Comparison of ENCODE assay signal across 18 cellular contexts in genomic region chr5:172245046-172245445, GRCh38. TPM values are rescaled to one million over a fixed set of nuclear protein-coding genes. Genes with fewer than 3 reads are reported as not detected.
DNase-seq lines count a peak whose midpoint lies in the region; ATAC-seq and TF ChIP-seq lines count a peak whose summit lies in the region.
"Had no signal": no experiment of that assay in that cellular context is flagged by ENCODE, and none has a peak within 500 bp of the region (broad histone marks: within the 10 kb centered on the region; RNA-seq: fewer than 3 reads in every experiment).

No MANE protein-coding gene starts in this region.

- no peaks in the 10 kb centered on the region for H3K27me3 Mint-ChIP-seq in naive thymus-derived CD8-positive, alpha-beta T cell

- peaks cover 0 to 9% (median 6%) of the 10 kb centered on the region in 4 donors for H3K4me1 Mint-ChIP-seq in naive thymus-derived CD8-positive, alpha-beta T cell

- H3K27ac ChIP-seq in GM23248 (0 out of 2 replicates have a peak overlapping the region, but pooled peaks have one; percentile 50), osteoblast (ENCODE audit: low read depth, low read length) (no peak overlapping the region), neuronal stem cell (replicated peaks; ENCODE audit: low read length) (no peak overlapping the region)
- H3K27ac ChIP-seq: BLaER1 treated with 17β-estradiol and CSF1 and Interleukin-3, amounts not matched to agents 10 nM and 100 nM; RWPE1 had no signal

- no peak overlapping the region for H3K4me3 ChIP-seq in GM23248
- H3K4me3 ChIP-seq in osteoblast (ENCODE audit: insufficient read depth, low read length) = no peak overlapping the region
- H3K4me3 ChIP-seq in neuronal stem cell (ENCODE audit: low read length in 2 of 2) = no peak overlapping the region
- H3K4me3 ChIP-seq: BLaER1 treated with 17β-estradiol and CSF1 and Interleukin-3, amounts not matched to agents 10 nM and 100 nM had no signal

- H3K4me1 ChIP-seq in GM23248 (ENCODE audit: insufficient read depth) (peaks cover 10% of the 10 kb centered on the region), osteoblast (ENCODE audit: insufficient read depth, low read length) (peaks cover 5% of the 10 kb centered on the region), neuronal stem cell (ENCODE audit: control insufficient read depth in 2 of 2, insufficient read depth in 1 of 2, low read depth in 1 of 2, low read length in 2 of 2) (no peaks in the 10 kb centered on the region)

- no peak overlapping the region for H4K8ac ChIP-seq in neuronal stem cell (ENCODE audit: low read depth, low read length)

- peaks cover 100% of the 10 kb centered on the region for H3K79me2 ChIP-seq in GM23248 (ENCODE audit: insufficient read depth)
- peaks cover 69% of the 10 kb centered on the region for H3K79me2 ChIP-seq in osteoblast (ENCODE audit: insufficient read depth, low read length)

- H3K27ac Mint-ChIP-seq in naive thymus-derived CD8-positive, alpha-beta T cell = no peak overlapping the region
- H3K27ac Mint-ChIP-seq: CD8-positive, alpha-beta T cell had no signal

- H2BK5ac ChIP-seq in neuronal stem cell (ENCODE audit: low read length) = no peak overlapping the region

- H4K91ac ChIP-seq in neuronal stem cell (ENCODE audit: low read depth, low read length, poor library complexity) = no peak overlapping the region

- H3K36me3 ChIP-seq in GM23248 (ENCODE audit: low read depth) = no peaks in the 10 kb centered on the region
- no peaks in the 10 kb centered on the region for H3K36me3 ChIP-seq in osteoblast (ENCODE audit: insufficient read depth, low read length)
- H3K36me3 ChIP-seq in neuronal stem cell (replicated peaks in 1 of 2; ENCODE audit: control insufficient read depth in 2 of 2, insufficient read depth in 2 of 2, low read length in 2 of 2) = peaks cover 3 to 58% of the 10 kb centered on the region in 2 donors

- H3K9me3 Mint-ChIP-seq in naive thymus-derived CD8-positive, alpha-beta T cell = peaks cover 0 to 11% (median 8%) of the 10 kb centered on the region in 9 donors

- no peaks in the 10 kb centered on the region for H3K27me3 ChIP-seq in GM23248 (replicated peaks; ENCODE audit: insufficient read depth)
- no peaks in the 10 kb centered on the region for H3K27me3 ChIP-seq in osteoblast (ENCODE audit: insufficient read depth, low read length)
- H3K27me3 ChIP-seq in neuronal stem cell (ENCODE audit: control insufficient read depth in 3 of 3, insufficient read depth in 3 of 3, low read depth in 1 of 3, low read length in 3 of 3) = no peaks in the 10 kb centered on the region
- H3K27me3 ChIP-seq: BLaER1 treated with 17β-estradiol and CSF1 and Interleukin-3, amounts not matched to agents 10 nM and 100 nM had no signal

- no peak overlapping the region for H2BK12ac ChIP-seq in neuronal stem cell (ENCODE audit: low read length)

- H3K4me2 ChIP-seq in GM23248 (ENCODE audit: unreplicated experiment) = no peak overlapping the region
- H3K4me2 ChIP-seq in osteoblast (ENCODE audit: insufficient read depth, low read length) = no peak overlapping the region
- H3K4me2 ChIP-seq in neuronal stem cell (ENCODE audit: insufficient read depth, low read length, poor library complexity, severe bottlenecking) = no peak overlapping the region
- H3K4me2 ChIP-seq: BLaER1 treated with 17β-estradiol and CSF1 and Interleukin-3, amounts not matched to agents 10 nM and 100 nM had no signal

- H3F3A ChIP-seq in GM23248 (ENCODE audit: insufficient read depth) = peaks cover 13% of the 10 kb centered on the region; the same call in 1 of the 2 replicates

- no peak for TF ChIP-seq CTCF in osteoblast (IDR thresholded peaks at IDR 0.05; ENCODE audit: extremely low read depth, low read depth, low read length)

- no peaks in the 10 kb centered on the region for H3K9me2 ChIP-seq in GM23248 (ENCODE audit: insufficient read depth)

- H2BK15ac ChIP-seq in neuronal stem cell (ENCODE audit: low read length) = no peak overlapping the region

- H3K4ac ChIP-seq in neuronal stem cell (ENCODE audit: low read length) = no peak overlapping the region

- no peak overlapping the region for H2BK120ac ChIP-seq in neuronal stem cell (ENCODE audit: low read depth, low read length)

- no peak overlapping the region for H3K14ac ChIP-seq in neuronal stem cell (ENCODE audit: low read length)

- H3K18ac ChIP-seq in neuronal stem cell (ENCODE audit: low read length) = no peak overlapping the region

- H3K4me3 Mint-ChIP-seq in naive thymus-derived CD8-positive, alpha-beta T cell = no peak overlapping the region
- H3K4me3 Mint-ChIP-seq: CD8-positive, alpha-beta T cell had no signal

- POLR2A ChIA-PET in naive thymus-derived CD8-positive, alpha-beta T cell (lab: Charles Lee) = interaction anchor here (0.5 kb wide), 1 partner anchor 84 kb away, joined by 3 read pairs; no protein-coding TSS in a partner anchor

- WGBS in GM23248 (ENCODE audit: low coverage in 1 of 2, low lambda C conversion rate in 2 of 2, missing lambda C conversion rate in 2 of 2), 2 experiments = 57 to 59% methylated on average over 2 of the region's 2 CpGs
- WGBS in neuronal stem cell (ENCODE audit: extremely low coverage in 2 of 2, insufficient read length in 2 of 2, insufficient replicate concordance in 1 of 2), 2 donors = no CpG with 5 or more reads among the region's 2 CpGs

- H3K9me3 ChIP-seq in GM23248 (ENCODE audit: low read depth) = no peaks in the 10 kb centered on the region
- H3K9me3 ChIP-seq in osteoblast (ENCODE audit: low read depth, low read length) = no peaks in the 10 kb centered on the region
- peaks cover 2 to 18% of the 10 kb centered on the region in 2 donors for H3K9me3 ChIP-seq in neuronal stem cell (replicated peaks in 1 of 2; ENCODE audit: control insufficient read depth in 2 of 2, insufficient read depth in 1 of 2, low read depth in 1 of 2, low read length in 2 of 2)

- H2AFZ ChIP-seq in GM23248 = no peak overlapping the region
- no peak overlapping the region for H2AFZ ChIP-seq in osteoblast (ENCODE audit: low read length)
- no peak overlapping the region for H2AFZ ChIP-seq in neuronal stem cell (ENCODE audit: low read length)

- H4K20me1 ChIP-seq in GM23248 (ENCODE audit: insufficient read depth) (peaks cover 15% of the 10 kb centered on the region), osteoblast (ENCODE audit: insufficient read depth, low read length) (peaks cover 23% of the 10 kb centered on the region)

- H3K36me3 Mint-ChIP-seq in naive thymus-derived CD8-positive, alpha-beta T cell = peaks cover 11 to 22% (median 15%) of the 10 kb centered on the region in 3 donors

- H2AK5ac ChIP-seq in neuronal stem cell (ENCODE audit: low read depth, low read length) = no peak overlapping the region

- in situ Hi-C loops in GM23248 (cut with MboI) = no loop called here

- DNase-seq in GM23248 = no peak
- DNase-seq in NCI-H524 (lab: John Stamatoyannopoulos, UW) = peak; percentile 36 to 77
- DNase-seq in cerebellar nuclear complex (lab: John Stamatoyannopoulos, UW) = peak; percentile 9 to 61
- peak; percentile 32 for DNase-seq in osteoblast (ENCODE audit: insufficient read length, low spot score, missing footprints)
- no peak for DNase-seq in neuronal stem cell (ENCODE audit: low spot score)
- no peak for DNase-seq in naive thymus-derived CD8-positive, alpha-beta T cell
- DNase-seq: Calu3; CD8-positive, alpha-beta T cell; GOT3; NCI-H1105 treated with DMSO at 0.1 percent for 48 hours; NCI-H187; NCI-H510A; PC-3 had no signal

- H3K9ac ChIP-seq in GM23248 (0 out of 2 replicates have a peak overlapping the region, but pooled peaks have one; percentile 14), neuronal stem cell (ENCODE audit: low read depth, low read length, poor library complexity) (no peak overlapping the region)
- H3K9ac ChIP-seq: BLaER1 treated with 17β-estradiol and CSF1 and Interleukin-3, amounts not matched to agents 10 nM and 100 nM had no signal

- H3K23ac ChIP-seq in neuronal stem cell (ENCODE audit: low read depth, low read length, poor library complexity) = no peak overlapping the region

- ATAC-seq in HG03097 (IDR thresholded peaks at IDR 0.05; ENCODE audit: low FRiP score, unreplicated experiment) = no peak
- no peak for ATAC-seq in naive thymus-derived CD8-positive, alpha-beta T cell
- ATAC-seq: CD8-positive, alpha-beta T cell; HCT116; PC-3 had no signal

- no peaks in the 10 kb centered on the region for H3K79me1 ChIP-seq in neuronal stem cell (ENCODE audit: low read depth, low read length)

RNA-seq across cellular contexts. Expression of gene UBTD2, which starts 38.5 kb away (rescaled TPM):
- 36.4 and 41.4 TPM in 2 replicates for total RNA-seq in GM23248 (2014; rRNA removed; shearing (Covaris generic))
- polyA plus RNA-seq in GM23248 (2016; fragmentation: Nextera tagmentation; extraction: Ambion mirVana) = 16.7 and 17.3 TPM in 2 replicates
- total RNA-seq in osteoblast = 37.6 and 38.3 TPM in 2 replicates
- polyA plus RNA-seq in neuronal stem cell (2013, experiment 1 of 2) = 52.4 TPM
- 53.9 TPM for polyA plus RNA-seq in neuronal stem cell (2013, experiment 2 of 2)
- total RNA-seq in naive thymus-derived CD8-positive, alpha-beta T cell = 1 to 10 TPM; 6.0 to 6.1 TPM
- 1 to 10 TPM; 1.2 to 4.3 (median 2.7) TPM for polyA plus RNA-seq in naive thymus-derived CD8-positive, alpha-beta T cell

RNA-seq across cellular contexts. Expression of gene EFCAB9, which starts 51.1 kb away (rescaled TPM):
- total RNA-seq in GM23248 (2014; rRNA removed; shearing (Covaris generic)) = not detected in 2 replicates
- not detected in 2 replicates for polyA plus RNA-seq in GM23248 (2016; fragmentation: Nextera tagmentation; extraction: Ambion mirVana)
- not detected in 2 replicates for total RNA-seq in osteoblast
- 0.15 TPM for polyA plus RNA-seq in neuronal stem cell (2013, experiment 1 of 2)
- 0.47 TPM for polyA plus RNA-seq in neuronal stem cell (2013, experiment 2 of 2)
- not detected for total RNA-seq in naive thymus-derived CD8-positive, alpha-beta T cell
- polyA plus RNA-seq in naive thymus-derived CD8-positive, alpha-beta T cell = not detected
- total RNA-seq: A673; Calu3; CD8-positive, alpha-beta T cell; PC-3 had no signal

RNA-seq across cellular contexts. Expression of gene STK10, which starts 57.0 kb away (rescaled TPM):
- 21.8 and 28.9 TPM in 2 replicates for total RNA-seq in GM23248 (2014; rRNA removed; shearing (Covaris generic))
- polyA plus RNA-seq in GM23248 (2016; fragmentation: Nextera tagmentation; extraction: Ambion mirVana) = 19.3 and 21.2 TPM in 2 replicates
- total RNA-seq in osteoblast = 27.1 and 32.7 TPM in 2 replicates
- polyA plus RNA-seq in neuronal stem cell (2013, experiment 1 of 2) = 4.8 TPM
- 4.6 TPM for polyA plus RNA-seq in neuronal stem cell (2013, experiment 2 of 2)
- total RNA-seq in naive thymus-derived CD8-positive, alpha-beta T cell = 100 to 1,000 TPM; 351 to 360 TPM
- 100 to 1,000 TPM in 1 of 3 donors, 10 to 100 TPM in 2; 44.6 to 128 (median 62.1) TPM for polyA plus RNA-seq in naive thymus-derived CD8-positive, alpha-beta T cell

Comparison
In these comparisons a context has a peak if more than half of its experiments do, and no peak if none do; other contexts are left out.
1. DNase-seq: peak in NCI-H524 (2 of 2), cerebellar nuclear complex (2 of 2) and osteoblast (single experiment); none in GM23248 (single experiment), neuronal stem cell (single experiment) and naive thymus-derived CD8-positive, alpha-beta T cell (0 of 10).
2. RNA of gene STK10, which starts 57.0 kb away (total RNA-seq): 351 to 360 TPM in naive thymus-derived CD8-positive, alpha-beta T cell; 21.8 to 28.9 TPM in GM23248 and 27.1 to 32.7 TPM in osteoblast; every median in the first group is over 10 times any median in the second.